In genomic region chr10:27504897-27505457, GRCh38 we compare ENCODE assay signal across 8 cellular contexts. TPM values are rescaled to one million over a fixed set of nuclear protein-coding genes. Genes with fewer than 3 reads are reported as not detected.
A peak's percentile ranks its signal among the peaks of the same experiment; 100 is the strongest.
DNase-seq lines count a peak whose midpoint lies in the region; ATAC-seq and TF ChIP-seq lines count a peak whose summit lies in the region.

No MANE protein-coding gene starts in this region.

- intact Hi-C loops in sigmoid colon (cut with DNase I) = loop anchor here (5.0 kb wide), 1 partner anchor 263 kb away; the partner anchor contains the start of gene ACBD5

- H3K4me3 ChIP-seq in HEK293 (ENCODE audit: low read depth, low read length) = peak overlapping the region; percentile 93
- H3K4me3 ChIP-seq in sigmoid colon = peak overlapping the region; percentile 83 to 96 (median 88)

- DNase-seq in WTC11 (ENCODE audit: low spot score) = no peak
- DNase-seq in globus pallidus (ENCODE audit: low spot score) = peak; percentile 25
- no peak for DNase-seq in sigmoid colon
- DNase-seq in COLO668 (lab: John Stamatoyannopoulos, UW; ENCODE audit: unreplicated experiment) = no peak

- no peaks in the 10 kb centered on the region for H3K9me3 ChIP-seq in HEK293 (ENCODE audit: control insufficient read depth, insufficient read depth, low read depth, low read length)
- no peaks in the 10 kb centered on the region for H3K9me3 ChIP-seq in sigmoid colon

- no peak for TF ChIP-seq POLR2A in sigmoid colon (IDR thresholded peaks at IDR 0.05)

- peaks cover 19% of the 10 kb centered on the region for H3K4me1 Mint-ChIP-seq in WTC11

- 1 to 3% methylated on average over 11 of the region's 11 CpGs for WGBS in sigmoid colon, 2 donors

- H3K4me3 Mint-ChIP-seq in WTC11 = peak overlapping the region; percentile 97

- H3K36me3 ChIP-seq in HEK293 (ENCODE audit: control insufficient read depth in 2 of 2, insufficient read depth in 1 of 2, low read length in 2 of 2) = peaks cover 0 to 16% of the 10 kb centered on the region in 2 experiments; a peak in 1 of 3 replicates
- no peaks in the 10 kb centered on the region for H3K36me3 ChIP-seq in sigmoid colon

- peak overlapping the region; percentile 76; the same call in 1 of the 2 replicates for H3K27ac Mint-ChIP-seq in WTC11

- H3K27me3 ChIP-seq in sigmoid colon = no peaks in the 10 kb centered on the region

- CTCF ChIA-PET in HEK293 (lab: Yijun Ruan, JAX) (interaction anchor here (0.7 kb wide), 1 partner anchor 150 kb away, joined by 4 read pairs; no protein-coding TSS in a partner anchor), WTC11 (lab: Charles Lee) (interaction anchor here (0.6 to 1.5 kb wide), 4 partner anchors 15 to 869 kb away, joined by 3 to 4 read pairs (median 4); no protein-coding TSS in a partner anchor)

- H3K9me3 Mint-ChIP-seq in WTC11 = no peaks in the 10 kb centered on the region

- H3K27ac ChIP-seq in HEK293 (ENCODE audit: extremely low read depth, low read depth, low read length) (peak overlapping the region; percentile 68; the same call in 1 of the 2 replicates), sigmoid colon (peak overlapping the region; percentile 89 to 98 (median 92))

- H3K27me3 Mint-ChIP-seq in WTC11 (ENCODE audit: low read depth) = peaks cover 17% of the 10 kb centered on the region

- TF ChIP-seq EP300 in sigmoid colon (IDR thresholded peaks at IDR 0.05) = no peak

- peaks cover 2% of the 10 kb centered on the region for H3K36me3 Mint-ChIP-seq in WTC11

- POLR2A ChIA-PET in HEK293 (lab: Yijun Ruan, JAX) (interaction anchor here (1.3 to 1.4 kb wide), 2 partner anchors 22 to 36 kb away, joined by 4 to 8 read pairs; no protein-coding TSS in a partner anchor), WTC11 (lab: Charles Lee) (interaction anchor here (1.5 kb wide), 2 partner anchors 17 to 24 kb away, joined by 4 to 5 read pairs; no protein-coding TSS in a partner anchor)

- no peak for TF ChIP-seq CTCF in HEK293 (tag by site-specific recombination; IDR thresholded peaks at IDR 0.05)
- no peak for TF ChIP-seq CTCF in WTC11 (IDR thresholded peaks at IDR 0.05)
- TF ChIP-seq CTCF in sigmoid colon (IDR thresholded peaks at IDR 0.05) = no peak

- H3K4me1 ChIP-seq in HEK293 (ENCODE audit: control insufficient read depth, insufficient read depth, low read length) = no peaks in the 10 kb centered on the region
- H3K4me1 ChIP-seq in sigmoid colon = peaks cover 0 to 55% (median 40%) of the 10 kb centered on the region in 4 donors

- ATAC-seq in WTC11 (no peak), HG03354 (IDR thresholded peaks at IDR 0.05; ENCODE audit: poor library complexity, severe bottlenecking, unreplicated experiment) (no peak), GM21381 (IDR thresholded peaks at IDR 0.05; ENCODE audit: unreplicated experiment) (no peak), GM18520 (IDR thresholded peaks at IDR 0.05; ENCODE audit: unreplicated experiment) (no peak)

TF ChIP-seq in HEK293, 187 proteins besides CTCF, POLR2A, EP300 and RAD21 (continues in another document):
- TF ChIP-seq ZNF521 (tag by site-specific recombination; IDR thresholded peaks at IDR 0.05) = no peak
- TF ChIP-seq ZBTB6 (tag by site-specific recombination; IDR thresholded peaks at IDR 0.05) = no peak
- peak; percentile 15; the same call in 1 of the 2 replicates for TF ChIP-seq ZNF366 (tag by site-specific recombination; conservative IDR thresholded peaks at IDR 0.05)
- no peak for TF ChIP-seq ZNF138 (tag by site-specific recombination; IDR thresholded peaks at IDR 0.05; ENCODE audit: borderline replicate concordance)
- TF ChIP-seq ZNF629 (tag by site-specific recombination; IDR thresholded peaks at IDR 0.05) = peak; percentile 55; the same call in 1 of the 2 replicates
- peak; percentile 69 for TF ChIP-seq ZNF335 (tag by site-specific recombination; conservative IDR thresholded peaks at IDR 0.05)
- TF ChIP-seq ZEB2 (tag by site-specific recombination; IDR thresholded peaks at IDR 0.05) = no peak
- TF ChIP-seq ZNF660 (tag by site-specific recombination; IDR thresholded peaks at IDR 0.05) = peak; percentile 52; the same call in 1 of the 2 replicates
- no peak for TF ChIP-seq TRIM28 (IDR thresholded peaks at IDR 0.05; ENCODE audit: borderline replicate concordance, low read length)
- no peak for TF ChIP-seq YY1 (tag by site-specific recombination; IDR thresholded peaks at IDR 0.05)
- TF ChIP-seq ZNF16 (tag by site-specific recombination; IDR thresholded peaks at IDR 0.05; ENCODE audit: low read depth) = no peak
- no peak for TF ChIP-seq ZSCAN16 (tag by site-specific recombination; IDR thresholded peaks at IDR 0.05)

TF ChIP-seq in WTC11, 78 proteins besides CTCF, POLR2A, EP300 and RAD21:
- no peak for TF ChIP-seq FOXJ3 (CRISPR knock-in tag; IDR thresholded peaks at IDR 0.05; ENCODE audit: borderline replicate concordance)
- no peak for TF ChIP-seq HMGA2 (CRISPR knock-in tag; IDR thresholded peaks at IDR 0.05)
- TF ChIP-seq TCF7 (CRISPR knock-in tag; IDR thresholded peaks at IDR 0.05; ENCODE audit: low read depth) = no peak
- TF ChIP-seq ATF2 (CRISPR knock-in tag; IDR thresholded peaks at IDR 0.05; ENCODE audit: borderline replicate concordance, low read depth) = no peak
- no peak for TF ChIP-seq EMX1 (CRISPR knock-in tag; IDR thresholded peaks at IDR 0.05)
- TF ChIP-seq SP1 (CRISPR knock-in tag; conservative IDR thresholded peaks at IDR 0.05) = no peak
- TF ChIP-seq, protein P1, sequence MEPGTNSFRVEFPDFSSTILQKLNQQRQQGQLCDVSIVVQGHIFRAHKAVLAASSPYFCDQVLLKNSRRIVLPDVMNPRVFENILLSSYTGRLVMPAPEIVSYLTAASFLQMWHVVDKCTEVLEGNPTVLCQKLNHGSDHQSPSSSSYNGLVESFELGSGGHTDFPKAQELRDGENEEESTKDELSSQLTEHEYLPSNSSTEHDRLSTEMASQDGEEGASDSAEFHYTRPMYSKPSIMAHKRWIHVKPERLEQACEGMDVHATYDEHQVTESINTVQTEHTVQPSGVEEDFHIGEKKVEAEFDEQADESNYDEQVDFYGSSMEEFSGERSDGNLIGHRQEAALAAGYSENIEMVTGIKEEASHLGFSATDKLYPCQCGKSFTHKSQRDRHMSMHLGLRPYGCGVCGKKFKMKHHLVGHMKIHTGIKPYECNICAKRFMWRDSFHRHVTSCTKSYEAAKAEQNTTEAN (CRISPR knock-in tag; IDR thresholded peaks at IDR 0.05) = no peak
- no peak for TF ChIP-seq ETV6 (CRISPR knock-in tag; IDR thresholded peaks at IDR 0.05)
- TF ChIP-seq, protein P2, sequence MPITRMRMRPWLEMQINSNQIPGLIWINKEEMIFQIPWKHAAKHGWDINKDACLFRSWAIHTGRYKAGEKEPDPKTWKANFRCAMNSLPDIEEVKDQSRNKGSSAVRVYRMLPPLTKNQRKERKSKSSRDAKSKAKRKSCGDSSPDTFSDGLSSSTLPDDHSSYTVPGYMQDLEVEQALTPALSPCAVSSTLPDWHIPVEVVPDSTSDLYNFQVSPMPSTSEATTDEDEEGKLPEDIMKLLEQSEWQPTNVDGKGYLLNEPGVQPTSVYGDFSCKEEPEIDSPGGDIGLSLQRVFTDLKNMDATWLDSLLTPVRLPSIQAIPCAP (CRISPR knock-in tag; IDR thresholded peaks at IDR 0.05) = no peak
- TF ChIP-seq MYBL2 (CRISPR knock-in tag; IDR thresholded peaks at IDR 0.05) = no peak
- TF ChIP-seq NR2C2 (CRISPR knock-in tag; IDR thresholded peaks at IDR 0.05) = no peak
- no peak for TF ChIP-seq MXD4 (CRISPR knock-in tag; IDR thresholded peaks at IDR 0.05; ENCODE audit: borderline replicate concordance)
- no peak for TF ChIP-seq ZNF263 (CRISPR knock-in tag; IDR thresholded peaks at IDR 0.05; ENCODE audit: low read depth)

RNA-seq across cellular contexts. Expression of gene RAB18, which starts 0.9 kb away (rescaled TPM):
- 61.1 to 71.4 TPM (median 65.7 TPM) in 3 replicates for total RNA-seq in WTC11 (2021)
- total RNA-seq in sigmoid colon = 10 to 100 TPM; 46.0 to 64.2 (median 55.1) TPM
- 10 to 100 TPM; 37.5 to 83.7 (median 50.5) TPM for polyA plus RNA-seq in sigmoid colon
